12 cellular contexts compared by ENCODE assay signal in genomic region chr12:10563002-10563401, GRCh38. TPM values are rescaled to one million over a fixed set of nuclear protein-coding genes. Genes with fewer than 3 reads are reported as not detected.
A peak's percentile ranks its signal among the peaks of the same experiment; 100 is the strongest.
DNase-seq lines count a peak whose midpoint lies in the region; ATAC-seq and TF ChIP-seq lines count a peak whose summit lies in the region.
"Had no signal": no experiment of that assay in that cellular context is flagged by ENCODE, and none has a peak within 500 bp of the region (broad histone marks: within the 10 kb centered on the region; RNA-seq: fewer than 3 reads in every experiment).

No MANE protein-coding gene starts in this region.

- H3K4me3 ChIP-seq in gastroesophageal sphincter = no peak overlapping the region
- H3K4me3 ChIP-seq: BLaER1, K562, Peyer's patch had no signal

- no peak overlapping the region for H3K4me3 Mint-ChIP-seq in activated T-cell treated with anti-CD3 and anti-CD28 coated beads, Interleukin-2, amount 50 U/mL, for 4 hours
- peak overlapping the region in 1 of 2 donors; percentile 40 for H3K4me3 Mint-ChIP-seq in activated T-cell treated with anti-CD3 and anti-CD28 coated beads, Interleukin-2, amount 50 U/mL, for 72 hours
- H3K4me3 Mint-ChIP-seq in activated CD8-positive, alpha-beta T cell treated with anti-CD3 and anti-CD28 coated beads for 36 hours = no peak overlapping the region
- peak overlapping the region; percentile 11 to 42 for H3K4me3 Mint-ChIP-seq in stimulated activated naive CD8-positive, alpha-beta T cell treated with anti-CD3 and anti-CD28 coated beads, Interleukin-15, amount 100 ng/mL, for 72 hours
- H3K4me3 Mint-ChIP-seq in stimulated activated naive B cell treated with anti-CD40 and anti-IgM and Interleukin-4, amounts not matched to agents 10 μg/mL and 1 μg/mL and 100 μg/mL, for 72 hours = no peak overlapping the region

- no peak overlapping the region for H3K27ac ChIP-seq in gastroesophageal sphincter
- H3K27ac ChIP-seq: BLaER1, Peyer's patch had no signal

- H3K4me1 Mint-ChIP-seq in activated T-cell treated with anti-CD3 and anti-CD28 coated beads, Interleukin-2, amount 50 U/mL, for 4 hours (ENCODE audit: low read depth) = peaks cover 6% of the 10 kb centered on the region
- peaks cover 32% of the 10 kb centered on the region for H3K4me1 Mint-ChIP-seq in activated T-cell treated with anti-CD3 and anti-CD28 coated beads, Interleukin-2, amount 50 U/mL, for 72 hours (ENCODE audit: low read depth)
- H3K4me1 Mint-ChIP-seq in activated CD8-positive, alpha-beta T cell treated with anti-CD3 and anti-CD28 coated beads for 36 hours (ENCODE audit: low read depth) = peaks cover 72% of the 10 kb centered on the region
- H3K4me1 Mint-ChIP-seq in stimulated activated naive CD8-positive, alpha-beta T cell treated with anti-CD3 and anti-CD28 coated beads, Interleukin-15, amount 100 ng/mL, for 72 hours = peaks cover 77% of the 10 kb centered on the region
- H3K4me1 Mint-ChIP-seq in stimulated activated naive B cell treated with anti-CD40 and anti-IgM and Interleukin-4, amounts not matched to agents 10 μg/mL and 1 μg/mL and 100 μg/mL, for 72 hours = no peaks in the 10 kb centered on the region

- no peaks in the 10 kb centered on the region for H3K36me3 ChIP-seq in gastroesophageal sphincter
- H3K36me3 ChIP-seq: BLaER1, Peyer's patch had no signal

- no peaks in the 10 kb centered on the region for H3K27me3 ChIP-seq in gastroesophageal sphincter
- H3K27me3 ChIP-seq: BLaER1, Peyer's patch had no signal

- intact Hi-C loops in activated CD8-positive, alpha-beta T cell treated with anti-CD3 and anti-CD28 coated beads for 36 hours (cut with micrococcal nuclease) = loop anchor here (2.0 to 10.0 kb wide), 3 partner anchors 112 to 326 kb away; partner anchors contain the start of gene STYK1

- TF ChIP-seq POLR2A in gastroesophageal sphincter (IDR thresholded peaks at IDR 0.05) = no peak

- peak; percentile 25 to 36 for ATAC-seq in activated T-cell treated with anti-CD3 and anti-CD28 coated beads, Interleukin-2, amount 50 U/mL, for 4 hours
- ATAC-seq in activated T-cell treated with anti-CD3 and anti-CD28 coated beads, Interleukin-2, amount 50 U/mL, for 72 hours (replicated peaks in 1 of 2) = no peak
- ATAC-seq in activated CD8-positive, alpha-beta T cell treated with anti-CD3 and anti-CD28 coated beads for 36 hours = no peak
- ATAC-seq in gastroesophageal sphincter (peak; percentile 19), GM19035 (IDR thresholded peaks at IDR 0.05; ENCODE audit: unreplicated experiment) (no peak)
- no peak for ATAC-seq in stimulated activated naive CD8-positive, alpha-beta T cell treated with anti-CD3 and anti-CD28 coated beads, Interleukin-15, amount 100 ng/mL, for 72 hours
- no peak for ATAC-seq in stimulated activated naive B cell treated with anti-CD40 and anti-IgM and Interleukin-4, amounts not matched to agents 10 μg/mL and 1 μg/mL and 100 μg/mL, for 72 hours (replicated peaks)
- ATAC-seq: K562, Right ventricle myocardium inferior had no signal

- peaks cover 18% of the 10 kb centered on the region for H3K27me3 Mint-ChIP-seq in activated T-cell treated with anti-CD3 and anti-CD28 coated beads, Interleukin-2, amount 50 U/mL, for 4 hours (ENCODE audit: low read depth)
- peaks cover 6% of the 10 kb centered on the region for H3K27me3 Mint-ChIP-seq in activated T-cell treated with anti-CD3 and anti-CD28 coated beads, Interleukin-2, amount 50 U/mL, for 72 hours (ENCODE audit: low read depth)
- H3K27me3 Mint-ChIP-seq in activated CD8-positive, alpha-beta T cell treated with anti-CD3 and anti-CD28 coated beads for 36 hours = no peaks in the 10 kb centered on the region
- no peaks in the 10 kb centered on the region for H3K27me3 Mint-ChIP-seq in stimulated activated naive CD8-positive, alpha-beta T cell treated with anti-CD3 and anti-CD28 coated beads, Interleukin-15, amount 100 ng/mL, for 72 hours
- peaks cover 9 to 11% of the 10 kb centered on the region in 2 donors for H3K27me3 Mint-ChIP-seq in stimulated activated naive B cell treated with anti-CD40 and anti-IgM and Interleukin-4, amounts not matched to agents 10 μg/mL and 1 μg/mL and 100 μg/mL, for 72 hours

- no peak for DNase-seq in activated T-cell treated with anti-CD3 and anti-CD28 coated beads, Interleukin-2, amount 50 U/mL, for 4 hours
- DNase-seq in activated T-cell treated with anti-CD3 and anti-CD28 coated beads, Interleukin-2, amount 50 U/mL, for 72 hours = no peak
- peak; percentile 41 for DNase-seq in activated CD8-positive, alpha-beta T cell treated with anti-CD3 and anti-CD28 coated beads for 36 hours
- no peak for DNase-seq in stimulated activated naive CD8-positive, alpha-beta T cell treated with anti-CD3 and anti-CD28 coated beads, Interleukin-15, amount 100 ng/mL, for 72 hours
- no peak for DNase-seq in GDM1 (lab: John Stamatoyannopoulos, UW)
- no peak for DNase-seq in stimulated activated naive B cell treated with anti-CD40 and anti-IgM and Interleukin-4, amounts not matched to agents 10 μg/mL and 1 μg/mL and 100 μg/mL, for 72 hours
- DNase-seq: Peyer's patch had no signal

- no peak for TF ChIP-seq EP300 in gastroesophageal sphincter (IDR thresholded peaks at IDR 0.05)

- H3K27ac Mint-ChIP-seq in activated T-cell treated with anti-CD3 and anti-CD28 coated beads, Interleukin-2, amount 50 U/mL, for 72 hours = no peak overlapping the region
- H3K27ac Mint-ChIP-seq in activated CD8-positive, alpha-beta T cell treated with anti-CD3 and anti-CD28 coated beads for 36 hours = peak overlapping the region; percentile 60
- H3K27ac Mint-ChIP-seq in stimulated activated naive CD8-positive, alpha-beta T cell treated with anti-CD3 and anti-CD28 coated beads, Interleukin-15, amount 100 ng/mL, for 72 hours = peak overlapping the region; percentile 0 to 69
- no peak overlapping the region for H3K27ac Mint-ChIP-seq in stimulated activated naive B cell treated with anti-CD40 and anti-IgM and Interleukin-4, amounts not matched to agents 10 μg/mL and 1 μg/mL and 100 μg/mL, for 72 hours

- POLR2A ChIA-PET in activated CD8-positive, alpha-beta T cell treated with anti-CD3 and anti-CD28 coated beads for 36 hours (lab: Charles Lee) = interaction anchor here (0.6 to 1.7 kb wide), 3 partner anchors 8 to 113 kb away, joined by 3 to 4 read pairs (median 4); no protein-coding TSS in a partner anchor

- TF ChIP-seq CTCF in activated CD8-positive, alpha-beta T cell treated with anti-CD3 and anti-CD28 coated beads for 36 hours (IDR thresholded peaks at IDR 0.05) = no peak
- no peak for TF ChIP-seq CTCF in gastroesophageal sphincter (IDR thresholded peaks at IDR 0.05)

- no peaks in the 10 kb centered on the region for H3K4me1 ChIP-seq in gastroesophageal sphincter
- H3K4me1 ChIP-seq: Peyer's patch had no signal

- no peaks in the 10 kb centered on the region for H3K9me3 ChIP-seq in gastroesophageal sphincter
- H3K9me3 ChIP-seq: BLaER1, Peyer's patch had no signal

- no peaks in the 10 kb centered on the region for H3K36me3 Mint-ChIP-seq in activated T-cell treated with anti-CD3 and anti-CD28 coated beads, Interleukin-2, amount 50 U/mL, for 4 hours (ENCODE audit: insufficient read depth)
- peaks cover 2 to 8% of the 10 kb centered on the region in 2 donors for H3K36me3 Mint-ChIP-seq in activated T-cell treated with anti-CD3 and anti-CD28 coated beads, Interleukin-2, amount 50 U/mL, for 72 hours (ENCODE audit: insufficient read depth in 2 of 2)
- H3K36me3 Mint-ChIP-seq in activated CD8-positive, alpha-beta T cell treated with anti-CD3 and anti-CD28 coated beads for 36 hours (ENCODE audit: low read depth) = peaks cover 59% of the 10 kb centered on the region
- H3K36me3 Mint-ChIP-seq in stimulated activated naive B cell treated with anti-CD40 and anti-IgM and Interleukin-4, amounts not matched to agents 10 μg/mL and 1 μg/mL and 100 μg/mL, for 72 hours = no peaks in the 10 kb centered on the region

- no peaks in the 10 kb centered on the region for H3K9me3 Mint-ChIP-seq in activated T-cell treated with anti-CD3 and anti-CD28 coated beads, Interleukin-2, amount 50 U/mL, for 4 hours
- H3K9me3 Mint-ChIP-seq in activated T-cell treated with anti-CD3 and anti-CD28 coated beads, Interleukin-2, amount 50 U/mL, for 72 hours = no peaks in the 10 kb centered on the region
- H3K9me3 Mint-ChIP-seq in activated CD8-positive, alpha-beta T cell treated with anti-CD3 and anti-CD28 coated beads for 36 hours = no peaks in the 10 kb centered on the region
- H3K9me3 Mint-ChIP-seq in stimulated activated naive CD8-positive, alpha-beta T cell treated with anti-CD3 and anti-CD28 coated beads, Interleukin-15, amount 100 ng/mL, for 72 hours = peaks cover 0 to 4% of the 10 kb centered on the region in 2 donors
- H3K9me3 Mint-ChIP-seq in stimulated activated naive B cell treated with anti-CD40 and anti-IgM and Interleukin-4, amounts not matched to agents 10 μg/mL and 1 μg/mL and 100 μg/mL, for 72 hours = no peaks in the 10 kb centered on the region

- CTCF ChIA-PET in activated CD8-positive, alpha-beta T cell treated with anti-CD3 and anti-CD28 coated beads for 36 hours (lab: Charles Lee) = interaction anchor here (0.8 to 4.7 kb wide), 7 partner anchors 65 to 410 kb away, joined by 3 to 37 read pairs (median 3); partner anchors contain the start of gene KLRD1

- no CpG with 5 or more reads among the region's 1 CpG for WGBS in gastroesophageal sphincter (ENCODE audit: low coverage in 1 of 2), 2 donors

RNA-seq across cellular contexts. Expression of gene MAGOHB, which starts 50.4 kb away (rescaled TPM):
- total RNA-seq in activated T-cell treated with anti-CD3 and anti-CD28 coated beads, Interleukin-2, amount 50 U/mL, for 4 hours = 100 to 1,000 TPM in 1 of 3 donors, 10 to 100 TPM in 2; 78.1 to 104 (median 98.0) TPM
- 10 to 100 TPM; 42.7 to 52.5 TPM for total RNA-seq in activated T-cell treated with anti-CD3 and anti-CD28 coated beads, Interleukin-2, amount 50 U/mL, for 72 hours
- 10 to 100 TPM; 80.4 to 85.6 TPM for total RNA-seq in activated CD8-positive, alpha-beta T cell treated with anti-CD3 and anti-CD28 coated beads for 36 hours
- 10 to 100 TPM; 10.2 to 29.7 (median 11.8) TPM for total RNA-seq in gastroesophageal sphincter

RNA-seq across cellular contexts. Expression of gene EIF2S3B, which starts 57.3 kb away (rescaled TPM):
- 1 to 10 TPM in 2 of 3 donors, under 1 TPM in 1; 0.68 to 6.7 (median 1.2) TPM for total RNA-seq in activated T-cell treated with anti-CD3 and anti-CD28 coated beads, Interleukin-2, amount 50 U/mL, for 4 hours
- 1 to 10 TPM in 1 of 2 donors, under 1 TPM in 1; 0.63 to 1.2 TPM for total RNA-seq in activated T-cell treated with anti-CD3 and anti-CD28 coated beads, Interleukin-2, amount 50 U/mL, for 72 hours
- total RNA-seq in activated CD8-positive, alpha-beta T cell treated with anti-CD3 and anti-CD28 coated beads for 36 hours = 1 to 10 TPM; 3.3 to 3.8 TPM
- total RNA-seq in gastroesophageal sphincter = under 1 TPM; 0.40 to 0.87 (median 0.81) TPM

Comparison
In these comparisons a context has a peak if more than half of its experiments do, and no peak if none do; other contexts are left out.
1. ATAC-seq: peak in activated T-cell treated with anti-CD3 and anti-CD28 coated beads, Interleukin-2, amount 50 U/mL, for 4 hours (2 of 2) and gastroesophageal sphincter (single experiment); none in activated T-cell treated with anti-CD3 and anti-CD28 coated beads, Interleukin-2, amount 50 U/mL, for 72 hours (0 of 2), activated CD8-positive, alpha-beta T cell treated with anti-CD3 and anti-CD28 coated beads for 36 hours (single experiment), stimulated activated naive CD8-positive, alpha-beta T cell treated with anti-CD3 and anti-CD28 coated beads, Interleukin-15, amount 100 ng/mL, for 72 hours (single experiment), GM19035 (single experiment) and stimulated activated naive B cell treated with anti-CD40 and anti-IgM and Interleukin-4, amounts not matched to agents 10 μg/mL and 1 μg/mL and 100 μg/mL, for 72 hours (0 of 2).
2. H3K4me3 Mint-ChIP-seq: peak in stimulated activated naive CD8-positive, alpha-beta T cell treated with anti-CD3 and anti-CD28 coated beads, Interleukin-15, amount 100 ng/mL, for 72 hours (2 of 2); none in activated T-cell treated with anti-CD3 and anti-CD28 coated beads, Interleukin-2, amount 50 U/mL, for 4 hours (single experiment), activated CD8-positive, alpha-beta T cell treated with anti-CD3 and anti-CD28 coated beads for 36 hours (single experiment) and stimulated activated naive B cell treated with anti-CD40 and anti-IgM and Interleukin-4, amounts not matched to agents 10 μg/mL and 1 μg/mL and 100 μg/mL, for 72 hours (0 of 2).
3. H3K27ac Mint-ChIP-seq: peak in activated CD8-positive, alpha-beta T cell treated with anti-CD3 and anti-CD28 coated beads for 36 hours (single experiment) and stimulated activated naive CD8-positive, alpha-beta T cell treated with anti-CD3 and anti-CD28 coated beads, Interleukin-15, amount 100 ng/mL, for 72 hours (2 of 2); none in activated T-cell treated with anti-CD3 and anti-CD28 coated beads, Interleukin-2, amount 50 U/mL, for 72 hours (single experiment) and stimulated activated naive B cell treated with anti-CD40 and anti-IgM and Interleukin-4, amounts not matched to agents 10 μg/mL and 1 μg/mL and 100 μg/mL, for 72 hours (single experiment).